Comparison of ENCODE assay signal across 30 cellular contexts in the genomic region with DNA sequence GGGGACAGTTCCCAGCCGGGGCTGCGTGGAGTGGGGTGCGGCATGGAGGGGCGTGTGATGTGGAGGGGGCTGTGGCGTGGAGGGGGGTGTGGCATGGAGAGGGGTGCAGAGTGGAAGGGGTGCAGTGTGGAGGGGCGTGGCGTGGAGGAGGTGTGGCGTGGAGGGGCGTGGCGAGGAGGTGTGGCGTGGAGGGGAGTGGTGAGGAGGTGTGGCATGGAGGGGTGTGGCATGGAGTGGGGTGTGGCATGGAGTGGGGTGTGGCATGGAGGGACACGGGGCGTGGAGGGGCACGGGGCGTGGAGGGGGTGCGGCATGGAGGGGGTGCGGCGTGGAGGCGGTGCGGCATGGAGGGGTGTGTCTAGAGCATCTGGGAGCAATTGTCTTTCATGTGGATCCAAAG. TPM values are rescaled to one million over a fixed set of nuclear protein-coding genes. Genes with fewer than 3 reads are reported as not detected.
"Had no signal": no experiment of that assay in that cellular context is flagged by ENCODE, and none has a peak within 500 bp of the region (broad histone marks: within the 10 kb centered on the region; RNA-seq: fewer than 3 reads in every experiment).

No MANE protein-coding gene starts in this region.

- H3K9me3 Mint-ChIP-seq: activated T-cell treated with anti-CD3 and anti-CD28 coated beads, Interleukin-2, amount 50 U/mL, for 4 hours had no signal

- H3K4me1 Mint-ChIP-seq: endodermal cell; stimulated activated naive B cell treated with anti-CD40 and anti-IgM and Interleukin-4, amounts not matched to agents 10 μg/mL and 1 μg/mL and 100 μg/mL, for 72 hours; T-cell had no signal

- H3K27me3 Mint-ChIP-seq: activated T-helper 17 cell treated with anti-CD3 and anti-CD28 coated beads, Interleukin-2, amount 50 U/mL, for 72 hours; naive B cell; stimulated activated naive B cell treated with anti-CD40 and anti-IgM and Interleukin-4, amounts not matched to agents 10 μg/mL and 1 μg/mL and 100 μg/mL, for 72 hours; T-cell had no signal

- H3K4me3 Mint-ChIP-seq: activated T-cell treated with anti-CD3 and anti-CD28 coated beads, Interleukin-2, amount 50 U/mL, for 4 hours; activated T-helper 17 cell treated with anti-CD3 and anti-CD28 coated beads, Interleukin-2, amount 50 U/mL, for 72 hours; endodermal cell; naive B cell; stimulated activated naive B cell treated with anti-CD40 and anti-IgM and Interleukin-4, amounts not matched to agents 10 μg/mL and 1 μg/mL and 100 μg/mL, for 72 hours; T-cell had no signal

- ATAC-seq: activated T-cell treated with anti-CD3 and anti-CD28 coated beads, Interleukin-2, amount 50 U/mL, for 4 hours; activated T-helper 17 cell treated with anti-CD3 and anti-CD28 coated beads, Interleukin-2, amount 50 U/mL, for 72 hours; foreskin keratinocyte; left lung; pancreas; stimulated activated naive B cell treated with anti-CD40 and anti-IgM and Interleukin-4, amounts not matched to agents 10 μg/mL and 1 μg/mL and 100 μg/mL, for 72 hours; T-cell had no signal

- H3K4me1 ChIP-seq: foreskin keratinocyte, heart left ventricle, left lung, pancreas, prostate gland had no signal

- DNase-seq: activated CD4-positive, CD25-positive, alpha-beta regulatory T cell treated with anti-CD3 and anti-CD28 coated beads, Interleukin-2, amount 50 U/mL, for 72 hours; activated CD8-positive, alpha-beta memory T cell treated with anti-CD3 and anti-CD28 coated beads, Interleukin-2, amount 50 U/mL, for 48 hours; activated gamma-delta T cell treated with Interleukin-2 at 50 U/mL for 16 hours; activated naive CD4-positive, alpha-beta T cell treated with anti-CD3 and anti-CD28 coated beads, Interleukin-2, amount 50 U/mL, for 16 hours; activated T-cell treated with anti-CD3 and anti-CD28 coated beads, Interleukin-2, amount 50 U/mL, for 4 hours; amniotic stem cell; endodermal cell; foreskin keratinocyte; heart left ventricle; hypothalamus; left lung; mammary epithelial cell; naive B cell; pancreas; retina; sigmoid colon; small intestine; stimulated activated CD4-positive, alpha-beta T cell treated with anti-CD3 and anti-CD28 coated beads, Interleukin-4, amount 100 ng/mL, for 24 hours; stimulated activated naive B cell treated with anti-CD40 and anti-IgM and Interleukin-4, amounts not matched to agents 10 μg/mL and 1 μg/mL and 100 μg/mL, for 72 hours; T-cell had no signal

- H3K27me3 ChIP-seq: esophagus muscularis mucosa, foreskin keratinocyte, heart left ventricle, left lung, pancreas, sigmoid colon, tibial nerve had no signal

- FAIRE-seq: pancreas, small intestine had no signal

- H3K4me3 ChIP-seq: esophagus muscularis mucosa, heart left ventricle, left lung, pancreas, prostate gland, sigmoid colon, tibial nerve had no signal

- H3K27ac Mint-ChIP-seq: activated T-helper 17 cell treated with anti-CD3 and anti-CD28 coated beads, Interleukin-2, amount 50 U/mL, for 72 hours; endodermal cell; stimulated activated naive B cell treated with anti-CD40 and anti-IgM and Interleukin-4, amounts not matched to agents 10 μg/mL and 1 μg/mL and 100 μg/mL, for 72 hours; T-cell had no signal

- H3K9me3 ChIP-seq: esophagus muscularis mucosa, heart left ventricle, left lung, pancreas, prostate gland, sigmoid colon, tibial nerve had no signal

- H3K27ac ChIP-seq: esophagus muscularis mucosa, foreskin keratinocyte, heart left ventricle, left lung, pancreas, prostate gland, sigmoid colon, tibial nerve had no signal

RNA-seq across cellular contexts. Expression of gene NKX6-2, which starts 33.6 kb away (rescaled TPM):
- total RNA-seq: activated CD8-positive, alpha-beta memory T cell treated with anti-CD3 and anti-CD28 coated beads for 36 hours; activated T-cell treated with anti-CD3 and anti-CD28 coated beads, Interleukin-2, amount 50 U/mL, for 4 hours; activated T-helper 17 cell treated with anti-CD3 and anti-CD28 coated beads, Interleukin-2, amount 50 U/mL, for 72 hours; chondrocyte; esophagus muscularis mucosa; foreskin keratinocyte; heart left ventricle; left lung; mammary epithelial cell; sigmoid colon; T-cell; T-helper 2 cell treated with Interferon-gamma antibody and Interleukin-4, amounts not matched to agents 100 ng/mL and 5 ng/mL, for 36 hours; temporal lobe; urinary bladder had no signal
- polyA plus RNA-seq: foreskin keratinocyte, mammary epithelial cell, neural cell had no signal
